Comparison of ENCODE assay signal across 8 cellular contexts in genomic region chr12:110613422-110613770, GRCh38. TPM values are rescaled to one million over a fixed set of nuclear protein-coding genes. Genes with fewer than 3 reads are reported as not detected.
DNase-seq lines count a peak whose midpoint lies in the region; FAIRE-seq and TF ChIP-seq lines count a peak whose summit lies in the region.
"Not testable (repeated sequence)": the region's sequence is repeated elsewhere in the genome, so short reads cannot be mapped to it uniquely, and the experiment has no call there.

No MANE protein-coding gene starts in this region.

- H3K27me3 ChIP-seq in HUES6 (ENCODE audit: control insufficient read depth, insufficient read depth, low read length); astrocyte (ENCODE audit: insufficient read depth, low read length); esophagus (ENCODE audit: control insufficient read depth in 1 of 2, insufficient read depth in 2 of 2, low read length in 2 of 2); layer of hippocampus (ENCODE audit: control insufficient read depth, insufficient read depth, low read length); neuronal stem cell (ENCODE audit: control insufficient read depth in 3 of 3, insufficient read depth in 3 of 3, low read depth in 1 of 3, low read length in 3 of 3): not testable (repeated sequence)

- TF ChIP-seq CTCF in CD14-positive monocyte (IDR thresholded peaks at IDR 0.05); astrocyte (IDR thresholded peaks at IDR 0.05; ENCODE audit: insufficient read depth, low read depth, low read length): not testable (repeated sequence)

- not testable (repeated sequence) for H3K9me3 Mint-ChIP-seq in CD14-positive monocyte; T-helper 1 cell treated with Interleukin-12 subunit alpha and Interleukin-12 subunit beta and Interleukin-4 antibody, amounts not matched to agents 30 μg/mL and 1 μg/mL, for 36 hours; astrocyte (ENCODE audit: unreplicated experiment)

- H3K4me2 ChIP-seq in astrocyte (ENCODE audit: low read length) = peak overlapping the region; percentile 94
- H3K4me2 ChIP-seq in neuronal stem cell (ENCODE audit: insufficient read depth, low read length, poor library complexity, severe bottlenecking) = not testable (repeated sequence)

- H3K79me2 ChIP-seq in astrocyte (ENCODE audit: insufficient read depth, low read length) = not testable (repeated sequence)

- intact Hi-C loops in CD14-positive monocyte (cut with micrococcal nuclease) = not testable (repeated sequence)

- not testable (repeated sequence) for H3K79me1 ChIP-seq in neuronal stem cell (ENCODE audit: low read depth, low read length)

- H3K36me3 ChIP-seq in HUES6 (ENCODE audit: control insufficient read depth, insufficient read depth, low read length); astrocyte (ENCODE audit: insufficient read depth, low read length); esophagus (ENCODE audit: control insufficient read depth in 2 of 2, insufficient read depth in 2 of 2, low read length in 1 of 2): not testable (repeated sequence)
- peaks cover 3 to 11% of the 10 kb centered on the region in 2 donors for H3K36me3 ChIP-seq in neuronal stem cell (replicated peaks in 1 of 2; ENCODE audit: control insufficient read depth in 2 of 2, insufficient read depth in 2 of 2, low read length in 2 of 2)

- H2BK12ac ChIP-seq in neuronal stem cell (ENCODE audit: low read length) = not testable (repeated sequence)

- H3K4me1 ChIP-seq in HUES6 (ENCODE audit: control insufficient read depth, insufficient read depth, low read length); astrocyte (ENCODE audit: insufficient read depth, low read length); esophagus (ENCODE audit: control insufficient read depth in 2 of 2, insufficient read depth in 2 of 2, low read length in 1 of 2); neuronal stem cell (ENCODE audit: control insufficient read depth in 2 of 2, insufficient read depth in 1 of 2, low read depth in 1 of 2, low read length in 2 of 2): not testable (repeated sequence)

- H3K9ac ChIP-seq in HUES6 (ENCODE audit: low read length) (peak overlapping the region; percentile 51), astrocyte (ENCODE audit: low read length) (peak overlapping the region; percentile 89)
- H3K9ac ChIP-seq in neuronal stem cell (ENCODE audit: low read depth, low read length, poor library complexity) = not testable (repeated sequence)

- 67 to 75% methylated on average over 11 to 12 of the region's 12 CpGs for WGBS in esophagus, 2 donors
- no CpG with 5 or more reads among the region's 12 CpGs for WGBS in neuronal stem cell (ENCODE audit: extremely low coverage in 2 of 2, insufficient read length in 2 of 2, insufficient replicate concordance in 1 of 2), 2 donors

- FAIRE-seq in astrocyte (lab: Jason Lieb, UNC) = not testable (repeated sequence)

- H3K4me3 ChIP-seq in HUES6 (ENCODE audit: low read depth, low read length) (peak overlapping the region; percentile 85), astrocyte (ENCODE audit: insufficient read depth, low read depth, low read length) (peak overlapping the region; percentile 75), esophagus (ENCODE audit: low read depth in 1 of 2, low read length in 2 of 2) (peak overlapping the region; percentile 67 to 80), neuronal stem cell (ENCODE audit: low read length in 2 of 2) (peak overlapping the region; percentile 80 to 86)

- not testable (repeated sequence) for H2BK5ac ChIP-seq in neuronal stem cell (ENCODE audit: low read length)

- H3K4ac ChIP-seq in neuronal stem cell (ENCODE audit: low read length) = not testable (repeated sequence)

- H2BK15ac ChIP-seq in neuronal stem cell (ENCODE audit: low read length) = not testable (repeated sequence)

- peak overlapping the region; percentile 81 to 95 (median 89) for H3K27ac Mint-ChIP-seq in CD14-positive monocyte
- H3K27ac Mint-ChIP-seq in T-helper 1 cell treated with Interleukin-12 subunit alpha and Interleukin-12 subunit beta and Interleukin-4 antibody, amounts not matched to agents 30 μg/mL and 1 μg/mL, for 36 hours = peak overlapping the region; percentile 81
- peak overlapping the region; percentile 77 for H3K27ac Mint-ChIP-seq in astrocyte (ENCODE audit: unreplicated experiment)

- H3K27ac ChIP-seq in HUES6 (ENCODE audit: low read depth, low read length); neuronal stem cell (replicated peaks; ENCODE audit: low read length): not testable (repeated sequence)
- H3K27ac ChIP-seq in astrocyte (ENCODE audit: low read depth, low read length) = peak overlapping the region; percentile 71
- peak overlapping the region in 1 of 2 donors; percentile 61 for H3K27ac ChIP-seq in esophagus (ENCODE audit: low read depth in 2 of 2, low read length in 1 of 2)
- H3K27ac ChIP-seq in layer of hippocampus (ENCODE audit: low read depth, low read length) = peak overlapping the region; percentile 87
- H3K27ac ChIP-seq in substantia nigra (ENCODE audit: low read depth, low read length, poor library complexity, severe bottlenecking) = peak overlapping the region; percentile 90

- H4K91ac ChIP-seq in neuronal stem cell (ENCODE audit: low read depth, low read length, poor library complexity) = not testable (repeated sequence)

- not testable (repeated sequence) for H3K14ac ChIP-seq in neuronal stem cell (ENCODE audit: low read length)

- peak overlapping the region; percentile 95 for H3K18ac ChIP-seq in neuronal stem cell (ENCODE audit: low read length)

- not testable (repeated sequence) for H3K9me3 ChIP-seq in HUES6 (ENCODE audit: control insufficient read depth, insufficient read depth, low read depth, low read length); astrocyte (ENCODE audit: insufficient read depth, low read depth, low read length); esophagus (ENCODE audit: control insufficient read depth in 2 of 2, insufficient read depth in 1 of 2, low read depth in 1 of 2, low read length in 1 of 2); neuronal stem cell (replicated peaks in 1 of 2; ENCODE audit: control insufficient read depth in 2 of 2, insufficient read depth in 1 of 2, low read depth in 1 of 2, low read length in 2 of 2)

- H3K27me3 Mint-ChIP-seq in CD14-positive monocyte (ENCODE audit: low read depth in 3 of 3); T-helper 1 cell treated with Interleukin-12 subunit alpha and Interleukin-12 subunit beta and Interleukin-4 antibody, amounts not matched to agents 30 μg/mL and 1 μg/mL, for 36 hours (ENCODE audit: low read depth); astrocyte (ENCODE audit: low read depth, unreplicated experiment): not testable (repeated sequence)

- H2BK120ac ChIP-seq in neuronal stem cell (ENCODE audit: low read depth, low read length) = not testable (repeated sequence)

- H4K8ac ChIP-seq in neuronal stem cell (ENCODE audit: low read depth, low read length) = not testable (repeated sequence)

- not testable (repeated sequence) for H3K4me1 Mint-ChIP-seq in CD14-positive monocyte; T-helper 1 cell treated with Interleukin-12 subunit alpha and Interleukin-12 subunit beta and Interleukin-4 antibody, amounts not matched to agents 30 μg/mL and 1 μg/mL, for 36 hours (ENCODE audit: low read depth); astrocyte (ENCODE audit: low read depth, unreplicated experiment)

- not testable (repeated sequence) for H3K36me3 Mint-ChIP-seq in CD14-positive monocyte; T-helper 1 cell treated with Interleukin-12 subunit alpha and Interleukin-12 subunit beta and Interleukin-4 antibody, amounts not matched to agents 30 μg/mL and 1 μg/mL, for 36 hours (ENCODE audit: low read depth); astrocyte (ENCODE audit: low read depth, unreplicated experiment)

- H3K23ac ChIP-seq in neuronal stem cell (ENCODE audit: low read depth, low read length, poor library complexity) = not testable (repeated sequence)

- peak overlapping the region; percentile 98 for H2AFZ ChIP-seq in astrocyte (ENCODE audit: low read depth, low read length)
- peak overlapping the region; percentile 94 for H2AFZ ChIP-seq in neuronal stem cell (ENCODE audit: low read length)

- DNase-seq in CD14-positive monocyte (ENCODE audit: low spot score); astrocyte (ENCODE audit: low read depth); neuronal stem cell (ENCODE audit: low spot score); substantia nigra (lab: John Stamatoyannopoulos, UW): not testable (repeated sequence)

- H2AK5ac ChIP-seq in neuronal stem cell (ENCODE audit: low read depth, low read length) = not testable (repeated sequence)

- H3K4me3 Mint-ChIP-seq in CD14-positive monocyte = peak overlapping the region; percentile 83 to 91
- peak overlapping the region; percentile 81 for H3K4me3 Mint-ChIP-seq in T-helper 1 cell treated with Interleukin-12 subunit alpha and Interleukin-12 subunit beta and Interleukin-4 antibody, amounts not matched to agents 30 μg/mL and 1 μg/mL, for 36 hours
- peak overlapping the region; percentile 86 for H3K4me3 Mint-ChIP-seq in astrocyte (ENCODE audit: unreplicated experiment)

- H4K20me1 ChIP-seq in astrocyte (ENCODE audit: insufficient read depth, low read length) = not testable (repeated sequence)

RNA-seq across cellular contexts. Expression of gene TCTN1, which starts 0.5 kb away (rescaled TPM):
- polyA plus RNA-seq in CD14-positive monocyte (1 to 10 TPM; 4.5 to 6.1 TPM), esophagus (10 to 100 TPM in 1 of 2 donors, 1 to 10 TPM in 1; 9.2 to 14.7 TPM)
- total RNA-seq in astrocyte = 22.6 and 32.0 TPM in 2 replicates
- polyA plus RNA-seq in neuronal stem cell (2013, experiment 1 of 2) = 71.4 TPM
- polyA plus RNA-seq in neuronal stem cell (2013, experiment 2 of 2) = 67.0 TPM

RNA-seq across cellular contexts. Expression of gene PPTC7, which starts 30.3 kb away (rescaled TPM):
- polyA plus RNA-seq in CD14-positive monocyte (10 to 100 TPM; 11.6 to 15.1 TPM), esophagus (1 to 10 TPM; 4.7 to 9.4 TPM)
- total RNA-seq in astrocyte = 14.9 and 16.6 TPM in 2 replicates
- 10.5 TPM for polyA plus RNA-seq in neuronal stem cell (2013, experiment 1 of 2)
- 10.4 TPM for polyA plus RNA-seq in neuronal stem cell (2013, experiment 2 of 2)
